In the genomic region with DNA sequence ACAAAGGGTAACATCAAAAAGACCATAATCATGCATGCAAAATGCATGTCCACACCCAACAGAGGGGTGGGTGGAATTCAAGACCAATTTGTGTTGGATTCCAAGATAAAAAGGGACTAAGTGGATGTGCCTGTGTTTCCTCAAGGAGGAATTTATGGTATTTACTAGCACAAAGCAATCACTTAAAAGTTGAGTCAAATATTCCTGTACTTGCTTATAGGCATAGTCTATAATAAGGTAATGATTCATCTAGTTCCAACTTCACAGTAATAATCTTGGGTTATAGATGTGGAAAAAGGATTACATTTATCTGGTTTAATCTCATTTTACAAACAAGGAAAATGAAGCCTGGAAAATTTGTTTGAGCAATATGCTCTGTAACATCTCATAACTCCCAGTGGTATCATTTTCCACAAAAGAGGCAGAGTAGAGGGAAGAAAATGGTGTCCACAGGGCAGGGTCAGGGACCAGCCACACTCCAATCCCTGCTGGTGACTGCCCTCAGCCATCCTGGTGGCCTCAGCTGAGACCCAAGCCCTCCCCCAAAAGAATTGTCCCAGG, we compare ENCODE assay signal across 1 cellular context.
TF ChIP-seq lines count a peak whose summit lies in the region.

No MANE protein-coding gene starts in this region.

TF ChIP-seq in IMR-90, 13 proteins besides CTCF, POLR2A, EP300 and RAD21 (continued from another document):
- TF ChIP-seq, protein P1, sequence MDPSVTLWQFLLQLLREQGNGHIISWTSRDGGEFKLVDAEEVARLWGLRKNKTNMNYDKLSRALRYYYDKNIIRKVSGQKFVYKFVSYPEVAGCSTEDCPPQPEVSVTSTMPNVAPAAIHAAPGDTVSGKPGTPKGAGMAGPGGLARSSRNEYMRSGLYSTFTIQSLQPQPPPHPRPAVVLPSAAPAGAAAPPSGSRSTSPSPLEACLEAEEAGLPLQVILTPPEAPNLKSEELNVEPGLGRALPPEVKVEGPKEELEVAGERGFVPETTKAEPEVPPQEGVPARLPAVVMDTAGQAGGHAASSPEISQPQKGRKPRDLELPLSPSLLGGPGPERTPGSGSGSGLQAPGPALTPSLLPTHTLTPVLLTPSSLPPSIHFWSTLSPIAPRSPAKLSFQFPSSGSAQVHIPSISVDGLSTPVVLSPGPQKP (IDR thresholded peaks at IDR 0.05; ENCODE audit: borderline replicate concordance, low read depth, low read length): no peak
- TF ChIP-seq CEBPB (IDR thresholded peaks at IDR 0.05; ENCODE audit: low read depth, low read length) (no peak), CHD1 (IDR thresholded peaks at IDR 0.05; ENCODE audit: low read depth, low read length) (no peak), SMC3 (IDR thresholded peaks at IDR 0.05; ENCODE audit: low read depth, low read length) (no peak), FOS (IDR thresholded peaks at IDR 0.05; ENCODE audit: low read depth, low read length) (no peak), BHLHE40 (IDR thresholded peaks at IDR 0.05; ENCODE audit: low read depth, low read length) (no peak), RCOR1 (IDR thresholded peaks at IDR 0.05; ENCODE audit: insufficient replicate concordance, low read length) (no peak), MAZ (IDR thresholded peaks at IDR 0.05; ENCODE audit: borderline replicate concordance, low read depth, low read length) (no peak), NFE2L2 (IDR thresholded peaks at IDR 0.05; ENCODE audit: low read depth, low read length) (no peak), MXI1 (IDR thresholded peaks at IDR 0.05; ENCODE audit: borderline replicate concordance, low read depth, low read length) (no peak)
